1 cellular context compared by ENCODE assay signal in genomic region chr18:75204978-75205759, GRCh38.
TF ChIP-seq lines count a peak whose summit lies in the region.

No MANE protein-coding gene starts in this region.

TF ChIP-seq in endothelial cell of umbilical vein, 7 proteins besides CTCF, POLR2A, EP300 and RAD21:
- TF ChIP-seq FOS (IDR thresholded peaks at IDR 0.05; ENCODE audit: borderline replicate concordance, insufficient read depth, low read length) (no peak), MAX (IDR thresholded peaks at IDR 0.05; ENCODE audit: insufficient read depth, insufficient read length) (no peak), MYC (IDR thresholded peaks at IDR 0.05; ENCODE audit: low read depth, low read length) (no peak), JUN (IDR thresholded peaks at IDR 0.05; ENCODE audit: borderline replicate concordance, insufficient read depth, insufficient read length, low read depth) (no peak), GATA2 (IDR thresholded peaks at IDR 0.05; ENCODE audit: insufficient read depth, insufficient read length, low read depth, low read length) (no peak), EZH2 (IDR thresholded peaks at IDR 0.05; ENCODE audit: borderline replicate concordance, low read depth, low read length, severe bottlenecking) (no peak), POLR2AphosphoS5 (IDR thresholded peaks at IDR 0.05; ENCODE audit: insufficient read depth, low read depth, low read length) (no peak)
TF ChIP-seq in endothelial cell of umbilical vein: peak in this region for 0.
